8 cellular contexts compared by ENCODE assay signal in the genomic region with DNA sequence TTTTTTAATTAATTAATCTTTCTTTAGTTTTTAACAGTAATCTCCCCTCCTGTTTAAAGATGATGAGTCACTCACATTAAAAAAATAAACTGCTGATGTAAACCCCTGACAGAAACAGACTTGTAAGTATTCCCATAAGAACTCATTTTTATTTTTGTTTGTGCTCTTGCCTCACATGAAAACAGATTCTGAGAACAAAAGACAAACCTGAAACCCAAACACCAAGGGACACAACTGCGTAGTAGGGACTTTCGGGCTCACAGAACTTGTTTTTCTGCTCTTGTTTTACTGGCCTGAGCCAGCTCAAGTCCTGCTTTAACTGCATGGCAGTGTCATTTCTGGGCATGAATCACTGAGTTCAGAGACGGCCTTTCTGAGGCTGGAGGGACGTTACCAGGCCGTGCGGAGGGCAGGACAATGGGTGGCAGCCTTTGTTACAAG.
DNase-seq lines count a peak whose midpoint lies in the region; ATAC-seq, FAIRE-seq and TF ChIP-seq lines count a peak whose summit lies in the region.

No MANE protein-coding gene starts in this region.

- peaks cover 10 to 93% (median 34%) of the 10 kb centered on the region in 3 donors for H3K36me3 Mint-ChIP-seq in CD8-positive, alpha-beta memory T cell
- H3K36me3 Mint-ChIP-seq in stimulated activated memory B cell treated with anti-CD40 and anti-IgM and Interleukin-4, amounts not matched to agents 10 μg/mL and 1 μg/mL and 100 μg/mL, for 72 hours: peaks cover 78% of the 10 kb centered on the region

- no peaks in the 10 kb centered on the region for H3K9me2 ChIP-seq in OCI-LY1 (ENCODE audit: low read depth, low read length)

- peak; percentile 52 for FAIRE-seq in keratinocyte (lab: Jason Lieb, UNC)

- no peaks in the 10 kb centered on the region for H3F3A ChIP-seq in OCI-LY1 (ENCODE audit: insufficient read depth, low read length)

- no peaks in the 10 kb centered on the region for H3K9me3 ChIP-seq in CD8-positive, alpha-beta memory T cell (ENCODE audit: low read length)
- no peaks in the 10 kb centered on the region for H3K9me3 ChIP-seq in OCI-LY1 (ENCODE audit: low read length)
- H3K9me3 ChIP-seq in keratinocyte (ENCODE audit: control insufficient read depth, low read depth, low read length): no peaks in the 10 kb centered on the region

- no peak for DNase-seq in CD8-positive, alpha-beta memory T cell
- DNase-seq in caudate nucleus (lab: John Stamatoyannopoulos, UW) (peak in 23 of 61 donors; percentile 4 to 54 (median 20)), keratinocyte (ENCODE audit: low read depth, low spot score) (no peak), NCI-H2107 treated with DMSO at 0.1 percent for 48 hours (lab: John Stamatoyannopoulos, UW; ENCODE audit: unreplicated experiment) (no peak)

- peak overlapping the region in 5 of 8 donors; percentile 44 to 75 (median 65) for H3K27ac Mint-ChIP-seq in CD8-positive, alpha-beta memory T cell
- peak overlapping the region; percentile 84 for H3K27ac Mint-ChIP-seq in stimulated activated memory B cell treated with anti-CD40 and anti-IgM and Interleukin-4, amounts not matched to agents 10 μg/mL and 1 μg/mL and 100 μg/mL, for 72 hours

- no peaks in the 10 kb centered on the region for H3K9me3 Mint-ChIP-seq in CD8-positive, alpha-beta memory T cell
- H3K9me3 Mint-ChIP-seq in stimulated activated memory B cell treated with anti-CD40 and anti-IgM and Interleukin-4, amounts not matched to agents 10 μg/mL and 1 μg/mL and 100 μg/mL, for 72 hours: no peaks in the 10 kb centered on the region

- no peaks in the 10 kb centered on the region for H3K9me1 ChIP-seq in keratinocyte (ENCODE audit: control insufficient read depth, extremely low read depth, insufficient read depth, low read length)

- H3K9ac ChIP-seq in OCI-LY1 (ENCODE audit: low read length) (no peak overlapping the region), keratinocyte (ENCODE audit: control insufficient read depth, extremely low read depth, insufficient read depth, low read length) (peak overlapping the region; percentile 80)

- H3K4me2 ChIP-seq in OCI-LY1 (ENCODE audit: low read length) (no peak overlapping the region; the same call in 1 of the 2 replicates), keratinocyte (ENCODE audit: control insufficient read depth, extremely low read depth, insufficient read depth, low read depth, low read length) (peak overlapping the region; percentile 73)

- H3K27me3 Mint-ChIP-seq in CD8-positive, alpha-beta memory T cell: no peaks in the 10 kb centered on the region
- no peaks in the 10 kb centered on the region for H3K27me3 Mint-ChIP-seq in stimulated activated memory B cell treated with anti-CD40 and anti-IgM and Interleukin-4, amounts not matched to agents 10 μg/mL and 1 μg/mL and 100 μg/mL, for 72 hours

- H2AFZ ChIP-seq in OCI-LY1 (ENCODE audit: low read length): no peak overlapping the region
- H2AFZ ChIP-seq in keratinocyte (ENCODE audit: control insufficient read depth, low read length): peak overlapping the region; percentile 86

- no peak for TF ChIP-seq CTCF in OCI-LY1 (IDR thresholded peaks at IDR 0.05; ENCODE audit: low read length)
- no peak for TF ChIP-seq CTCF in keratinocyte (optimal IDR thresholded peaks at IDR 0.05 in 1 of 3, IDR thresholded peaks at IDR 0.05 in 1 of 3, conservative IDR thresholded peaks at IDR 0.05 in 1 of 3; ENCODE audit: extremely low read depth in 1 of 3, insufficient read depth in 2 of 3, low read length in 3 of 3)

- CTCF ChIA-PET in CD8-positive, alpha-beta memory T cell (lab: Charles Lee): no interaction called here

- no peaks in the 10 kb centered on the region for H3K27me3 ChIP-seq in CD8-positive, alpha-beta memory T cell (ENCODE audit: insufficient read depth, low read length, poor library complexity, severe bottlenecking)
- H3K27me3 ChIP-seq in OCI-LY1 (ENCODE audit: insufficient read depth, low read length) (no peaks in the 10 kb centered on the region), keratinocyte (ENCODE audit: control insufficient read depth, extremely low read depth, insufficient read depth, low read length) (no peaks in the 10 kb centered on the region)

- peaks cover 45% of the 10 kb centered on the region for H3K4me1 ChIP-seq in CD8-positive, alpha-beta memory T cell (ENCODE audit: insufficient read depth, low read length)
- H3K4me1 ChIP-seq in OCI-LY1 (ENCODE audit: insufficient read depth, low read length, severe bottlenecking): peaks cover 12% of the 10 kb centered on the region
- peaks cover 11% of the 10 kb centered on the region for H3K4me1 ChIP-seq in keratinocyte (ENCODE audit: control insufficient read depth, extremely low read depth, insufficient read depth, low read length)

- no peak overlapping the region for H3K27ac ChIP-seq in CD8-positive, alpha-beta memory T cell (ENCODE audit: low read depth, low read length)
- H3K27ac ChIP-seq in OCI-LY1 (ENCODE audit: low read depth, low read length, poor library complexity, severe bottlenecking) (peak overlapping the region; percentile 58), caudate nucleus (ENCODE audit: low read depth, low read length) (peak overlapping the region; percentile 89), keratinocyte (ENCODE audit: control insufficient read depth, insufficient read depth, low read length) (peak overlapping the region; percentile 96)

- H3K79me2 ChIP-seq in OCI-LY1 (ENCODE audit: insufficient read depth, low read length) (no peaks in the 10 kb centered on the region), keratinocyte (ENCODE audit: control insufficient read depth, insufficient read depth, low read length) (peaks cover 2% of the 10 kb centered on the region)

- ATAC-seq in GM21723 (IDR thresholded peaks at IDR 0.05; ENCODE audit: unreplicated experiment) (peak; percentile 77), GM21717 (IDR thresholded peaks at IDR 0.05; ENCODE audit: unreplicated experiment) (no peak)
- peak; percentile 58 for ATAC-seq in stimulated activated memory B cell treated with anti-CD40 and anti-IgM and Interleukin-4, amounts not matched to agents 10 μg/mL and 1 μg/mL and 100 μg/mL, for 72 hours

- H3K4me3 Mint-ChIP-seq in CD8-positive, alpha-beta memory T cell: no peak overlapping the region
- no peak overlapping the region for H3K4me3 Mint-ChIP-seq in stimulated activated memory B cell treated with anti-CD40 and anti-IgM and Interleukin-4, amounts not matched to agents 10 μg/mL and 1 μg/mL and 100 μg/mL, for 72 hours

- H3K4me1 Mint-ChIP-seq in CD8-positive, alpha-beta memory T cell: peaks cover 42 to 65% (median 58%) of the 10 kb centered on the region in 3 donors
- peaks cover 38% of the 10 kb centered on the region for H3K4me1 Mint-ChIP-seq in stimulated activated memory B cell treated with anti-CD40 and anti-IgM and Interleukin-4, amounts not matched to agents 10 μg/mL and 1 μg/mL and 100 μg/mL, for 72 hours

- H3K36me3 ChIP-seq in CD8-positive, alpha-beta memory T cell (ENCODE audit: insufficient read depth, low read length): peaks cover 34% of the 10 kb centered on the region
- H3K36me3 ChIP-seq in OCI-LY1 (ENCODE audit: insufficient read depth, low read length) (peaks cover 78% of the 10 kb centered on the region), keratinocyte (ENCODE audit: control insufficient read depth in 2 of 2, extremely low read depth in 1 of 2, insufficient read depth in 2 of 2, low read length in 2 of 2) (peaks cover 4 to 9% of the 10 kb centered on the region in 2 experiments)

- H3K4me3 ChIP-seq in CD8-positive, alpha-beta memory T cell (ENCODE audit: low read length): no peak overlapping the region
- H3K4me3 ChIP-seq in OCI-LY1 (ENCODE audit: low read depth, low read length, poor library complexity, severe bottlenecking) (no peak overlapping the region), keratinocyte (ENCODE audit: control insufficient read depth in 2 of 3, extremely low read depth in 1 of 3, insufficient read depth in 2 of 3, low read depth in 1 of 3, low read length in 3 of 3) (peak overlapping the region in 1 of 3 experiments; percentile 41)

- POLR2A ChIA-PET in CD8-positive, alpha-beta memory T cell (lab: Charles Lee): no interaction called here

- dilution Hi-C loops in keratinocyte (cut with MboI; ENCODE audit: extremely low pct_ligation_motif_present, low sequenced_read_pairs): no loop called here

- H4K20me1 ChIP-seq in OCI-LY1 (ENCODE audit: insufficient read depth, low read length) (no peaks in the 10 kb centered on the region), keratinocyte (ENCODE audit: control insufficient read depth, extremely low read depth, insufficient read depth, low read length) (no peaks in the 10 kb centered on the region)
